In the genomic region with DNA sequence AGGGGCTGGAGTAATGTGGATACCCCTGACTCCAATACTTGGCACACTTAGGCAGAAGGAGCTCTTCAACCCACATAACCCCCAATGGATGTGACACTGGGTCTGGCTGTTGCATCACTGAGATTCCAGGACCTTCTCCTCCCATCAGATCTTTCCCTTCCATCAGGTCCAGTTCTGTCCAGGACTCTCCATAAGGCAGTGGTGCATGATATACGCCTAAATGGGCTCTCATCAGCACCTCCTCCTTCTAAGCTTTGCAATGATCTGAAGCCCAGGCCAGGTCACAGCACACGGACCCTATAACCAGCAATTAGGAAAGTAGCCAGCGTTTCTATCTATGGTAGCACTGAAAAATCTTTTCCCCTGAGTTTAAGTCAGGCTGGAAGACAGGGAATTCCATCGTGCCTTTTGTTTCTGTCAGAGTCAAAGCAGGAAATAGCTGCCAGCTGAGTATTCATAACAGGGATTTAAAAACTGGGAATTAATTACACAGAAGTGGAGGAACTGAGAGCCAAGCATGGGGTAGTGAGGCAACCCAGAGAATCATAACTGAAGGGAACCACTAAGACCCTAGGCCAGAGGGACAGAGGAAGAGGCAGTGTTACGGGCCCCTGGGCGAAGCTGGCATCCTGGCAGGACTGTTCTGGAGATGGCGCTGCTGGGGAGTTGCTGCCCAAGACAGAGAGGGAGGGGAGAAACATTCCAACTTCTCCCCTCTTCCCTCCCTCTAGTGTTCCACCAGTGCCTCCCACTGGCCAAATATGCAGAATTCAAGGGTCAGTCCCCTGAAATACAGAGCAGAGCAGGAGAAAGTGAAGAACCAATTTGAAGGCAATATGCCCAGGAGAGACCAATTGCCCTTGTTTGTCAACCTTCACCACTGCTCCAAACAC, we compare ENCODE assay signal across 13 cellular contexts. TPM values are rescaled to one million over a fixed set of nuclear protein-coding genes. Genes with fewer than 3 reads are reported as not detected.
DNase-seq lines count a peak whose midpoint lies in the region; TF ChIP-seq lines count a peak whose summit lies in the region.
"Had no signal": no experiment of that assay in that cellular context is flagged by ENCODE, and none has a peak within 500 bp of the region (broad histone marks: within the 10 kb centered on the region; RNA-seq: fewer than 3 reads in every experiment).

No MANE protein-coding gene starts in this region.

- peak; percentile 21 for TF ChIP-seq CTCF in Loucy (conservative IDR thresholded peaks at IDR 0.05; ENCODE audit: low read length)
- TF ChIP-seq CTCF in osteoblast (IDR thresholded peaks at IDR 0.05; ENCODE audit: extremely low read depth, low read depth, low read length): peak; percentile 30
- TF ChIP-seq CTCF in MM.1S (IDR thresholded peaks at IDR 0.05; ENCODE audit: low read length): no peak

- H3F3A ChIP-seq in Loucy (ENCODE audit: low read depth): no peaks in the 10 kb centered on the region
- no peaks in the 10 kb centered on the region for H3F3A ChIP-seq in MM.1S (ENCODE audit: insufficient read depth, low read length)

- H3K9me2 ChIP-seq in Loucy (replicated peaks; ENCODE audit: low read depth, low read length) (no peaks in the 10 kb centered on the region), MM.1S (replicated peaks; ENCODE audit: insufficient read depth, low read length) (no peaks in the 10 kb centered on the region)

- H3K4me2 ChIP-seq in Loucy (ENCODE audit: low read depth, low read length, poor library complexity, severe bottlenecking): no peak overlapping the region
- peak overlapping the region; percentile 49 for H3K4me2 ChIP-seq in osteoblast (ENCODE audit: insufficient read depth, low read length)
- no peak overlapping the region for H3K4me2 ChIP-seq in MM.1S (ENCODE audit: low read depth, low read length)

- H3K36me3 ChIP-seq in Loucy (ENCODE audit: insufficient read depth, low read length) (no peaks in the 10 kb centered on the region), osteoblast (ENCODE audit: insufficient read depth, low read length) (no peaks in the 10 kb centered on the region), MM.1S (replicated peaks; ENCODE audit: insufficient read depth, low read length) (no peaks in the 10 kb centered on the region)
- H3K36me3 ChIP-seq: adrenal gland, right lobe of liver had no signal

- H3K27me3 ChIP-seq in Loucy (ENCODE audit: insufficient read depth, low read length, poor library complexity, severe bottlenecking) (no peaks in the 10 kb centered on the region), osteoblast (ENCODE audit: insufficient read depth, low read length) (no peaks in the 10 kb centered on the region), MM.1S (replicated peaks; ENCODE audit: insufficient read depth, low read length) (no peaks in the 10 kb centered on the region)
- H3K27me3 ChIP-seq: adrenal gland, right lobe of liver had no signal

- no peaks in the 10 kb centered on the region for H3K9me3 ChIP-seq in Loucy (ENCODE audit: insufficient read depth, low read depth, low read length)
- H3K9me3 ChIP-seq in osteoblast (ENCODE audit: low read depth, low read length): no peaks in the 10 kb centered on the region
- no peaks in the 10 kb centered on the region for H3K9me3 ChIP-seq in MM.1S (replicated peaks; ENCODE audit: insufficient read depth, low read length)
- H3K9me3 ChIP-seq: adrenal gland, right lobe of liver had no signal

- H3K79me2 ChIP-seq in Loucy (ENCODE audit: insufficient read depth, low read length): no peaks in the 10 kb centered on the region
- H3K79me2 ChIP-seq in osteoblast (ENCODE audit: insufficient read depth, low read length): no peaks in the 10 kb centered on the region
- H3K79me2 ChIP-seq in MM.1S (ENCODE audit: low read length): no peaks in the 10 kb centered on the region

- no peak overlapping the region for H3K9ac ChIP-seq in Loucy (ENCODE audit: low read depth, low read length, poor library complexity, severe bottlenecking)
- H3K9ac ChIP-seq in MM.1S (ENCODE audit: low read length): no peak overlapping the region

- H4K20me1 ChIP-seq in Loucy (ENCODE audit: insufficient read depth, low read length, poor library complexity, severe bottlenecking) (no peaks in the 10 kb centered on the region), osteoblast (ENCODE audit: insufficient read depth, low read length) (no peaks in the 10 kb centered on the region), MM.1S (ENCODE audit: insufficient read depth, low read length) (no peaks in the 10 kb centered on the region)

- peak overlapping the region; percentile 9 for H3K27ac ChIP-seq in osteoblast (ENCODE audit: low read depth, low read length)
- no peak overlapping the region for H3K27ac ChIP-seq in MM.1S (ENCODE audit: low read length)
- H3K27ac ChIP-seq: adrenal gland, right lobe of liver had no signal

- DNase-seq in ELR (ENCODE audit: low read depth) (peak; percentile 50), dermis blood vessel endothelial cell (peak; percentile 80), osteoblast (ENCODE audit: insufficient read length, low spot score, missing footprints) (peak; percentile 32), NCI-H1436 (lab: John Stamatoyannopoulos, UW) (no peak), kidney glomerular epithelial cell (lab: John Stamatoyannopoulos, UW) (no peak), MM.1S (no peak)
- DNase-seq: activated T-cell treated with anti-CD3 and anti-CD28 coated beads for 4 hours, adrenal gland, DMS153, NCI-H524, right lobe of liver, SHP77 had no signal

- H3K4me1 ChIP-seq in Loucy (ENCODE audit: insufficient read depth, low read length, poor library complexity, severe bottlenecking) (peaks cover 2% of the 10 kb centered on the region), osteoblast (ENCODE audit: insufficient read depth, low read length) (peaks cover 11% of the 10 kb centered on the region), MM.1S (ENCODE audit: low read length) (no peaks in the 10 kb centered on the region)
- H3K4me1 ChIP-seq: adrenal gland, right lobe of liver had no signal

- no peak overlapping the region for H2AFZ ChIP-seq in Loucy (ENCODE audit: low read length)
- peak overlapping the region; percentile 73 for H2AFZ ChIP-seq in osteoblast (ENCODE audit: low read length)
- no peak overlapping the region for H2AFZ ChIP-seq in MM.1S (ENCODE audit: low read length)

- H3K4me3 ChIP-seq in Loucy (ENCODE audit: low read length, poor library complexity, severe bottlenecking) (no peak overlapping the region), osteoblast (ENCODE audit: insufficient read depth, low read length) (no peak overlapping the region), MM.1S (ENCODE audit: low read length) (no peak overlapping the region)
- H3K4me3 ChIP-seq: adrenal gland, right lobe of liver had no signal

RNA-seq across cellular contexts. Expression of gene HOOK1, which starts 37.5 kb away (rescaled TPM):
- total RNA-seq in dermis blood vessel endothelial cell (0.14 and 1.0 TPM in 2 replicates), osteoblast (not detected in 2 replicates)

Comparison
In these comparisons a context has a peak if more than half of its experiments do, and no peak if none do; other contexts are left out.
1. DNase-seq: peak in ELR (single experiment), dermis blood vessel endothelial cell (single experiment) and osteoblast (single experiment); none in NCI-H1436 (single experiment), kidney glomerular epithelial cell (single experiment) and MM.1S (single experiment).